In genomic region chr11:118929496-118930151, GRCh38 we compare ENCODE assay signal across 9 cellular contexts. TPM values are rescaled to one million over a fixed set of nuclear protein-coding genes. Genes with fewer than 3 reads are reported as not detected.
DNase-seq lines count a peak whose midpoint lies in the region; ATAC-seq and TF ChIP-seq lines count a peak whose summit lies in the region.
"Had no signal": no experiment of that assay in that cellular context is flagged by ENCODE, and none has a peak within 500 bp of the region (broad histone marks: within the 10 kb centered on the region; RNA-seq: fewer than 3 reads in every experiment).

No MANE protein-coding gene starts in this region.

- H3K9me3 ChIP-seq in right atrium auricular region: no peaks in the 10 kb centered on the region

- ATAC-seq in HG03108 (IDR thresholded peaks at IDR 0.05; ENCODE audit: unreplicated experiment): no peak

- no peak for TF ChIP-seq CTCF in right atrium auricular region (IDR thresholded peaks at IDR 0.05)

- peak overlapping the region; percentile 98 to 99 for H3K27ac ChIP-seq in right atrium auricular region

- H3K27me3 ChIP-seq in right atrium auricular region: no peaks in the 10 kb centered on the region

- intact Hi-C loops in posterior cingulate gyrus (cut with DNase I): loop anchor here (5.0 kb wide), 1 partner anchor 137 kb away; the partner anchor contains the start of gene DDX6

- peaks cover 0 to 47% of the 10 kb centered on the region in 2 donors for H3K4me1 ChIP-seq in right atrium auricular region

- H3K36me3 ChIP-seq in right atrium auricular region: no peaks in the 10 kb centered on the region

- DNase-seq in ELF-1 (ENCODE audit: low read depth, low spot score) (peak; percentile 89), NCI-H1048 (lab: John Stamatoyannopoulos, UW) (peak; percentile 42), SW480 (ENCODE audit: low spot score) (peak; percentile 84), amygdala (lab: John Stamatoyannopoulos, UW) (peak in 50 of 56 donors; percentile 36 to 93 (median 81)), right atrium auricular region (ENCODE audit: low spot score) (peak; percentile 88), posterior cingulate gyrus (peak; percentile 63 to 96 (median 82)), ecto neural progenitor cell (ENCODE audit: low spot score) (no peak)

- H3K4me3 ChIP-seq in right atrium auricular region: peak overlapping the region; percentile 59 to 82

RNA-seq across cellular contexts. Expression of gene BCL9L, which starts 3.9 kb away (rescaled TPM):
- total RNA-seq in right atrium auricular region: 10 to 100 TPM; 17.5 to 43.7 TPM

RNA-seq across cellular contexts. Expression of gene UPK2, which starts 26.5 kb away (rescaled TPM):
- not detected for total RNA-seq in right atrium auricular region
- total RNA-seq: frontal cortex had no signal

RNA-seq across cellular contexts. Expression of gene FOXR1, which starts 41.9 kb away (rescaled TPM):
- total RNA-seq in right atrium auricular region: not detected
- total RNA-seq: frontal cortex had no signal

RNA-seq across cellular contexts. Expression of gene CXCR5, which starts 45.9 kb away (rescaled TPM):
- under 1 TPM in 1 of 2 donors, not detected in 1; 0.16 TPM for total RNA-seq in right atrium auricular region
- total RNA-seq: frontal cortex had no signal
